ENCODE assay signal across 1 cellular context in genomic region chr11:95711162-95711944, GRCh38.
TF ChIP-seq lines count a peak whose summit lies in the region.

No MANE protein-coding gene starts in this region.

TF ChIP-seq in GM23338, 12 proteins besides CTCF, POLR2A, EP300 and RAD21 (continued from another document):
- TF ChIP-seq NANOG (IDR thresholded peaks at IDR 0.05; ENCODE audit: borderline replicate concordance) (no peak), ETS1 (IDR thresholded peaks at IDR 0.05) (no peak), JUNB (IDR thresholded peaks at IDR 0.05; ENCODE audit: unreplicated experiment) (no peak), EZH2 (IDR thresholded peaks at IDR 0.05; ENCODE audit: low read depth, unreplicated experiment) (no peak), EZH2phosphoT487 (IDR thresholded peaks at IDR 0.05; ENCODE audit: unreplicated experiment) (no peak), STAT1 (IDR thresholded peaks at IDR 0.05; ENCODE audit: unreplicated experiment) (no peak), POLR2AphosphoS5 (IDR thresholded peaks at IDR 0.05; ENCODE audit: low read depth) (no peak), ZNF114 (CRISPR knock-in tag; IDR thresholded peaks at IDR 0.05) (no peak), ZNF462 (CRISPR knock-in tag; IDR thresholded peaks at IDR 0.05) (no peak), ZNF331 (CRISPR knock-in tag; IDR thresholded peaks at IDR 0.05; ENCODE audit: low read depth) (no peak), REST (IDR thresholded peaks at IDR 0.05; ENCODE audit: unreplicated experiment) (no peak)
